ENCODE assay signal across 1 cellular context in the genomic region with DNA sequence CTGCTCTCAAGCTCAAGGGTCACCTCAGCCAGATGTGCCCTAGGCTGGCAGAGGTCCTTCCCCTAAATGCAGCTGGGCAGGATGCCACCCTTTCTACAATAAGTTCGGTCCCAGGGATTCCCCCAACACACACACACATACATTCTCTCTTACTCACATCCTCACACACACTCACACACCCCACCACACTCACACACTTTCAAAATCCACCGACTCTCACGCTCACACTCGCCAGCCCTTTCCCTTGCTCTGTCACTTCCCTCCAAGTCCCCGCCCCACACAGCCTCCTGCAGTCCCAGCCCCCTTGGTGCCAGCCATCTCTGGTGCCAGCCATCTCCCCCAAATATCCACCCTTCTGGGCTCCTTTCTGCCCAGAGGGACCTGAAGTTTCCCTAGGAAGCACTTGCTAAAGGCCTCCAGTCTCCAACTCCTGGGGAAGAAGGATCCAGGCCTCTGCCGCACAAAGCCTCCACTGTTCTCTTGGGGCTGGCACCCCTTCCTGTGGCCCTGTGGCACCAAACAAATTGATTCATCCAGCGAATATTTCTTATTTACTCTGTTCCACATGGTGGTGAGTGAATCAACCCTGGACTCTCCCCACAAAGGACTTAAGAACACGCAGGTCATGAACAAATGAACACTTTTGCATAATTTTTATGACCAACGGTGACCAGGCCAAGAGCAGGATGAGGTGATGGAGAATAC.
TF ChIP-seq lines count a peak whose summit lies in the region.

No MANE protein-coding gene starts in this region.

TF ChIP-seq in HepG2, 621 proteins besides CTCF, POLR2A, EP300 and RAD21:
- no peak for TF ChIP-seq NAIF1 (CRISPR knock-in tag; IDR thresholded peaks at IDR 0.05; ENCODE audit: borderline replicate concordance)
- 0 out of 2 replicates have a peak, but pooled peaks have one; percentile 67 for TF ChIP-seq HNRNPL (IDR thresholded peaks at IDR 0.05; ENCODE audit: low read depth, low read length)
